12 cellular contexts compared by ENCODE assay signal in the genomic region with DNA sequence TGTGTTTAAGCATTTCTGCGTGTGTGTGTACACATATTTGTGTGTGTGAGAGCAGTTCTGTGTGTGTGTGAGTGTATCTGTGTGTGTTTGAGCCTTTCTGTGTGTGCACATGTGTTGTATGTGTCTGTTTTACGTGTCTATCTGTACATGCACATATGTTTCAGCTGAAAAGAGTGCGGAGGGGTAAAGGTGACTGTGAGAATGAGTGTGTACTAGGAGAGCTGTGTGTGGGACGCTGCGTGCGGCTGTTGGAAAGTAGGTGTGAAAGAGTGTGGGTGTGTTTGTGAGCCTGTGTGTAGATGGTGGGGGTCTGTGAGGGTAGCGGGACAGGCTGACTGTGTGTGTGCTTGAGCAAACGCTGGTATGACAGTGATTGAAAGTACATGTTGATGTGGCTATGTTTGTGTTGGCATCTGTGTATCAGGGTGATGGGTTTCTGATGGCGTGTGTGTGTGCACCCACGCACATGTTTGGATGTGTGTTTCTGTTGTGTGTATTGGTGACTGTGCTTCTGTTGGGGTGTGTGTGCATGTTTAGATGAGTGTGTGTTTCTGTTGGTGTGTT. TPM values are rescaled to one million over a fixed set of nuclear protein-coding genes. Genes with fewer than 3 reads are reported as not detected.
DNase-seq lines count a peak whose midpoint lies in the region; ATAC-seq, FAIRE-seq and TF ChIP-seq lines count a peak whose summit lies in the region.
"Had no signal": no experiment of that assay in that cellular context is flagged by ENCODE, and none has a peak within 500 bp of the region (broad histone marks: within the 10 kb centered on the region; RNA-seq: fewer than 3 reads in every experiment).

No MANE protein-coding gene starts in this region.

- peak overlapping the region; percentile 19; the same call in 1 of the 2 replicates for H3K9ac ChIP-seq in GM23248

- in situ Hi-C loops in GM23248 (cut with MboI): no loop called here

- peak overlapping the region; percentile 68 for H3K4me3 ChIP-seq in GM23248
- peak overlapping the region; percentile 62 to 80 for H3K4me3 ChIP-seq in ascending aorta
- peak overlapping the region; percentile 45 for H3K4me3 ChIP-seq in fibroblast of villous mesenchyme (ENCODE audit: low read depth, low read length)
- no peak overlapping the region for H3K4me3 ChIP-seq in small intestine (ENCODE audit: low read depth in 1 of 2, low read length in 2 of 2)

- FAIRE-seq in small intestine (lab: Jason Lieb, UNC): no peak

- H3K27me3 ChIP-seq in GM23248 (replicated peaks; ENCODE audit: insufficient read depth): no peaks in the 10 kb centered on the region
- H3K27me3 ChIP-seq in ascending aorta: no peaks in the 10 kb centered on the region
- no peaks in the 10 kb centered on the region for H3K27me3 ChIP-seq in small intestine (ENCODE audit: control insufficient read depth in 2 of 2, insufficient read depth in 2 of 2, low read length in 2 of 2)

- peak overlapping the region; percentile 54 for H3K4me2 ChIP-seq in GM23248 (ENCODE audit: unreplicated experiment)

- H3K9me3 ChIP-seq in GM23248 (ENCODE audit: low read depth): no peaks in the 10 kb centered on the region
- no peaks in the 10 kb centered on the region for H3K9me3 ChIP-seq in ascending aorta
- H3K9me3 ChIP-seq in small intestine (ENCODE audit: control insufficient read depth, low read depth): no peaks in the 10 kb centered on the region

- TF ChIP-seq CTCF in ascending aorta (IDR thresholded peaks at IDR 0.05) (no peak), fibroblast of villous mesenchyme (IDR thresholded peaks at IDR 0.05; ENCODE audit: insufficient read depth, low read depth, low read length) (no peak), GM20000 (IDR thresholded peaks at IDR 0.05; ENCODE audit: extremely low read depth, missing control alignments) (no peak)

- DNase-seq in GM23248 (no peak), ascending aorta (ENCODE audit: low spot score in 2 of 2) (no peak), fibroblast of villous mesenchyme (ENCODE audit: low read depth) (no peak), small intestine (no peak), NCI-H226 (no peak), GM20000 (ENCODE audit: low spot score) (no peak), COLO668 (lab: John Stamatoyannopoulos, UW; ENCODE audit: unreplicated experiment) (no peak)
- DNase-seq: activated naive CD8-positive, alpha-beta T cell treated with anti-CD3 and anti-CD28 coated beads, Interleukin-2, amount 50 U/mL, for 24 hours; activated T-cell treated with anti-CD3 and anti-CD28 coated beads for 4 hours; MM.1S; nucleus accumbens had no signal

- no peak for ATAC-seq in GM18519 (IDR thresholded peaks at IDR 0.05; ENCODE audit: low FRiP score, unreplicated experiment)
- ATAC-seq: activated naive CD8-positive, alpha-beta T cell treated with anti-CD3 and anti-CD28 coated beads, Interleukin-2, amount 50 U/mL, for 24 hours had no signal

- WGBS in GM23248 (ENCODE audit: low coverage in 1 of 2, low lambda C conversion rate in 2 of 2, missing lambda C conversion rate in 2 of 2), 2 experiments: 91 to 94% methylated on average over 10 of the region's 10 CpGs
- WGBS in small intestine, 3 donors: 81 to 89% (median 85%) methylated on average over 10 of the region's 10 CpGs

- no peaks in the 10 kb centered on the region for H3K36me3 ChIP-seq in GM23248 (ENCODE audit: low read depth)
- H3K36me3 ChIP-seq in ascending aorta: peaks cover 11 to 22% of the 10 kb centered on the region in 2 donors
- H3K36me3 ChIP-seq in small intestine (ENCODE audit: control insufficient read depth in 2 of 2, insufficient read depth in 2 of 2, low read length in 2 of 2): no peaks in the 10 kb centered on the region

- peaks cover 50% of the 10 kb centered on the region for H3F3A ChIP-seq in GM23248 (ENCODE audit: insufficient read depth)

- no peak overlapping the region for H3K27ac ChIP-seq in GM23248
- H3K27ac ChIP-seq in ascending aorta: peak overlapping the region; percentile 83 to 100
- H3K27ac ChIP-seq in small intestine (ENCODE audit: low read depth in 1 of 2, low read length in 1 of 2): peak overlapping the region; percentile 6 to 95

- H3K9me2 ChIP-seq in GM23248 (ENCODE audit: insufficient read depth): no peaks in the 10 kb centered on the region

- H4K20me1 ChIP-seq in GM23248 (ENCODE audit: insufficient read depth): no peaks in the 10 kb centered on the region

- H2AFZ ChIP-seq in GM23248: no peak overlapping the region

- H3K4me1 ChIP-seq in GM23248 (ENCODE audit: insufficient read depth) (peaks cover 45% of the 10 kb centered on the region), ascending aorta (peaks cover 9 to 50% of the 10 kb centered on the region in 2 donors), small intestine (ENCODE audit: control insufficient read depth in 2 of 2, insufficient read depth in 1 of 2, low read depth in 1 of 2, low read length in 1 of 2) (peaks cover 6 to 8% of the 10 kb centered on the region in 2 donors)

- intact Hi-C loops in ascending aorta (cut with DNase I): loop anchor here (5.0 to 10.0 kb wide), 3 partner anchors 129 to 254 kb away; partner anchors contain the start of genes AP1M1 and KLF2

- peaks cover 55% of the 10 kb centered on the region for H3K79me2 ChIP-seq in GM23248 (ENCODE audit: insufficient read depth)

RNA-seq across cellular contexts. Expression of gene TPM4, which starts 7.5 kb away (rescaled TPM):
- 1,413 and 1,469 TPM in 2 replicates for total RNA-seq in GM23248 (2014; rRNA removed; shearing (Covaris generic))
- polyA plus RNA-seq in GM23248 (2016; fragmentation: Nextera tagmentation; extraction: Ambion mirVana) (1,408 and 1,423 TPM in 2 replicates), small intestine (100 to 1,000 TPM; 135 to 238 (median 152) TPM)
- total RNA-seq in ascending aorta (619 TPM), fibroblast of villous mesenchyme (1,325 and 1,470 TPM in 2 replicates)

RNA-seq across cellular contexts. Expression of gene RAB8A, which starts 42.9 kb away (rescaled TPM):
- total RNA-seq in GM23248 (2014; rRNA removed; shearing (Covaris generic)): 29.5 and 42.6 TPM in 2 replicates
- polyA plus RNA-seq in GM23248 (2016; fragmentation: Nextera tagmentation; extraction: Ambion mirVana) (106 and 112 TPM in 2 replicates), small intestine (100 to 1,000 TPM in 1 of 3 donors, 10 to 100 TPM in 2; 58.0 to 107 (median 82.7) TPM)
- total RNA-seq in ascending aorta (35.1 TPM), fibroblast of villous mesenchyme (72.5 and 92.0 TPM in 2 replicates)

Comparison
In these comparisons a context has a peak if more than half of its experiments do, and no peak if none do; other contexts are left out.
1. H3K4me3 ChIP-seq: peak in GM23248 (single experiment), ascending aorta (2 of 2) and fibroblast of villous mesenchyme (single experiment); none in small intestine (0 of 2).